In genomic region chr2:135679125-135679524, GRCh38 we compare ENCODE assay signal across 26 cellular contexts.
"Had no signal": no experiment of that assay in that cellular context is flagged by ENCODE, and none has a peak within 500 bp of the region (broad histone marks: within the 10 kb centered on the region; RNA-seq: fewer than 3 reads in every experiment).

No MANE protein-coding gene starts in this region.

- H3K27me3 Mint-ChIP-seq: dendritic cell treated with granulocyte-macrophage colony-stimulating factor and Interleukin-4, amounts not matched to agents 40 ng/mL and 50 ng/mL, for 4 days; naive B cell had no signal

- H3K27ac Mint-ChIP-seq: dendritic cell treated with granulocyte-macrophage colony-stimulating factor and Interleukin-4, amounts not matched to agents 40 ng/mL and 50 ng/mL, for 4 days; mesothelial cell of epicardium; naive B cell; natural killer cell had no signal

- ATAC-seq: esophagus mucosa, gastrocnemius medialis, heart right ventricle, left cardiac atrium, left lung, left ventricle myocardium superior, lower lobe of right lung, mucosa of descending colon, natural killer cell had no signal

- H3K9me3 Mint-ChIP-seq: dendritic cell treated with granulocyte-macrophage colony-stimulating factor and Interleukin-4, amounts not matched to agents 40 ng/mL and 50 ng/mL, for 4 days; naive B cell; natural killer cell had no signal

- DNase-seq: colonic mucosa; cortex of kidney; effector CD8-positive, alpha-beta T cell; erythroblast; esophagus squamous epithelium; foreskin fibroblast; foreskin melanocyte; gastrocnemius medialis; glutamatergic neuron; head of caudate nucleus; heart right ventricle; hippocampal formation; left cardiac atrium; left lung; left ventricle myocardium superior; lower lobe of right lung; mesenchymal stem cell; mucosa of descending colon; naive B cell; natural killer cell had no signal

- H3K4me1 Mint-ChIP-seq: mesothelial cell of epicardium, naive B cell, natural killer cell had no signal

- FAIRE-seq: endometrium, islet of Langerhans, keratinocyte had no signal

- H3K4me3 Mint-ChIP-seq: dendritic cell treated with granulocyte-macrophage colony-stimulating factor and Interleukin-4, amounts not matched to agents 40 ng/mL and 50 ng/mL, for 4 days; mesothelial cell of epicardium; naive B cell; natural killer cell had no signal

- H3K36me3 Mint-ChIP-seq: natural killer cell had no signal
